ENCODE assay signal across 8 cellular contexts in genomic region chr11:132114185-132114584, GRCh38.
DNase-seq lines count a peak whose midpoint lies in the region; ATAC-seq and TF ChIP-seq lines count a peak whose summit lies in the region.

No MANE protein-coding gene starts in this region.

- H3K36me3 ChIP-seq in Karpas-422 (ENCODE audit: insufficient read depth, low read length) (no peaks in the 10 kb centered on the region), SK-N-SH (replicated peaks in 1 of 2; ENCODE audit: control insufficient read depth in 1 of 2, insufficient read depth in 2 of 2, low read length in 1 of 2) (no peaks in the 10 kb centered on the region)

- no peak for TF ChIP-seq EP300 in SK-N-SH (IDR thresholded peaks at IDR 0.05; ENCODE audit: borderline replicate concordance in 1 of 2, low read depth in 1 of 2, low read length in 1 of 2)

- H3K9me3 ChIP-seq in Karpas-422 (ENCODE audit: low read length) (no peaks in the 10 kb centered on the region), SK-N-SH (no peaks in the 10 kb centered on the region)

- peak; percentile 53 for TF ChIP-seq CTCF in SK-N-SH (IDR thresholded peaks at IDR 0.05)

- H3K9me2 ChIP-seq in Karpas-422 (replicated peaks; ENCODE audit: insufficient read depth, low read length) (no peaks in the 10 kb centered on the region), SK-N-SH (no peaks in the 10 kb centered on the region)

- no peak overlapping the region for H3K27ac ChIP-seq in Karpas-422 (ENCODE audit: low read length)
- no peak overlapping the region for H3K27ac ChIP-seq in SK-N-SH (ENCODE audit: low read depth in 2 of 2, low read length in 1 of 2)

- DNase-seq in D341Med (ENCODE audit: low spot score) (peak; percentile 69), Karpas-422 (peak; percentile 47), SK-N-SH (peak; percentile 60), iPS-NIHi11 (ENCODE audit: low spot score) (peak; percentile 71)
- no peak for DNase-seq in stimulated activated CD4-positive, alpha-beta T cell treated with anti-CD3 and anti-CD28 coated beads, Interleukin-12 subunit alpha, Interleukin-12 subunit beta, amount 100 ng/mL, for 4 hours

- 58% methylated on average over 3 of the region's 3 CpGs for WGBS in SK-N-SH (ENCODE audit: low lambda C conversion rate)

- ATAC-seq in GM18858 (IDR thresholded peaks at IDR 0.05; ENCODE audit: unreplicated experiment) (no peak), HG03280 (IDR thresholded peaks at IDR 0.05; ENCODE audit: unreplicated experiment) (no peak), HG03025 (IDR thresholded peaks at IDR 0.05; ENCODE audit: low FRiP score, unreplicated experiment) (no peak)

- H3K79me2 ChIP-seq in Karpas-422 (ENCODE audit: low read length) = no peaks in the 10 kb centered on the region
- no peaks in the 10 kb centered on the region for H3K79me2 ChIP-seq in SK-N-SH (ENCODE audit: insufficient read depth)

- peak; percentile 70 for TF ChIP-seq RAD21 in SK-N-SH (IDR thresholded peaks at IDR 0.05; ENCODE audit: low read length)

- H3K4me2 ChIP-seq in Karpas-422 (ENCODE audit: low read depth, low read length, poor library complexity, severe bottlenecking) (no peak overlapping the region), SK-N-SH (no peak overlapping the region)

- H2AFZ ChIP-seq in Karpas-422 (ENCODE audit: low read length) (no peak overlapping the region), SK-N-SH (ENCODE audit: low read depth) (no peak overlapping the region)

- peaks cover 20% of the 10 kb centered on the region for H3F3A ChIP-seq in SK-N-SH (replicated peaks; ENCODE audit: insufficient read depth)

- H3K27me3 ChIP-seq in Karpas-422 (ENCODE audit: low read length) = no peaks in the 10 kb centered on the region
- no peaks in the 10 kb centered on the region for H3K27me3 ChIP-seq in SK-N-SH (ENCODE audit: insufficient read depth)

- H4K20me1 ChIP-seq in Karpas-422 (ENCODE audit: insufficient read depth, low read depth, low read length) = no peaks in the 10 kb centered on the region
- H4K20me1 ChIP-seq in SK-N-SH (ENCODE audit: insufficient read depth) = no peaks in the 10 kb centered on the region

- H3K4me3 ChIP-seq in Karpas-422 (ENCODE audit: low read length) (no peak overlapping the region), SK-N-SH (ENCODE audit: low read depth in 2 of 2, low read length in 1 of 2) (no peak overlapping the region)

- POLR2A ChIA-PET in SK-N-SH (lab: Yijun Ruan, JAX) = interaction anchor here (0.7 kb wide), 1 partner anchor 289 kb away, joined by 3 read pairs; no protein-coding TSS in a partner anchor

- H3K4me1 ChIP-seq in Karpas-422 (ENCODE audit: low read length) = no peaks in the 10 kb centered on the region
- H3K4me1 ChIP-seq in SK-N-SH (ENCODE audit: control insufficient read depth in 1 of 2, insufficient read depth in 2 of 2, low read depth in 1 of 2, low read length in 1 of 2) = peaks cover 0 to 22% of the 10 kb centered on the region in 2 experiments; a peak in 1 of 4 replicates

- H3K9ac ChIP-seq in Karpas-422 (ENCODE audit: low read length) = no peak overlapping the region
- H3K9ac ChIP-seq in SK-N-SH = no peak overlapping the region

- CTCF ChIA-PET in SK-N-SH (lab: Yijun Ruan, JAX) = interaction anchor here (0.6 to 4.3 kb wide), 24 partner anchors 10 to 1041 kb away, joined by 3 to 19 read pairs (median 4); no protein-coding TSS in a partner anchor

TF ChIP-seq in SK-N-SH, 30 proteins besides CTCF, POLR2A, EP300 and RAD21:
- TF ChIP-seq TCF12 (IDR thresholded peaks at IDR 0.05) (no peak), SMC3 (IDR thresholded peaks at IDR 0.05; ENCODE audit: low read depth, low read length) (peak; percentile 62), ELF1 (IDR thresholded peaks at IDR 0.05) (no peak)
